Comparison of ENCODE assay signal across 9 cellular contexts in the genomic region with DNA sequence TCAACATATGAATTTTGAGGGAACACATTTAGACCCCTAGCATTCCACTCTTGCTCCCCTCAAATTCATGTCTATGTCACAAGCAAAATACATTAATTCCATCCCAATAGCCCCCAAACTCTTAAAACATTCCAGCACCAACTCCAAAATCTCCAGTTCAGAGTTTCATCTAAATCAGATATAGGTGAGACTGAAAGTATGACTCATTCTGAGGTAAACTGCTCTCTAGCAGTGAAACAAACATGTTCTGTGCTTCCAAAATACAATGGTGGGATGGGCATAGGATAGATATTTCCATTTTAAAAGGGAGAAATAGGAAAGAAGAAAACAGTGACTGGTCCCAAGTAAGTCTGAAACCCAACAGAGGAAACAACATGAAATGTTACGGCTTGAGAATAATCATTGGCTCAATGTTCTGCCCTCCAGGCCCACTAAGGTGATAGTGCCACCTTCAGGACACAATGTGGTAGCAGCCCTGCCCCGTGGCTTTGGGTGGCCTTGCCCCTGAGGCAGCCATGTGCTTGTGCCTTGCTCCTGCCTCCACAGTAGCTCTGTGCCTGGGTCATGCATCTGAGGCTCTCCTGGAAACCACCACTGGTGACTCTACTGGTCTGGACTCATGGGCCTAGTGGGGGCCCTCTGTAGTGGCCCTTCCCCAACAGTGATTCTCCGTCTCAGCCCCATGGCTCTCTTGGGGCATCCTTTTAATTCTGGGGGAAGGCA. TPM values are rescaled to one million over a fixed set of nuclear protein-coding genes. Genes with fewer than 3 reads are reported as not detected.
DNase-seq lines count a peak whose midpoint lies in the region; ATAC-seq, FAIRE-seq and TF ChIP-seq lines count a peak whose summit lies in the region.
"Had no signal": no experiment of that assay in that cellular context is flagged by ENCODE, and none has a peak within 500 bp of the region (broad histone marks: within the 10 kb centered on the region; RNA-seq: fewer than 3 reads in every experiment).

No MANE protein-coding gene starts in this region.

- DNase-seq in stimulated activated CD4-positive, alpha-beta T cell treated with anti-CD3 and anti-CD28 coated beads, Interleukin-12 subunit alpha, Interleukin-12 subunit beta, amount 100 ng/mL, for 48 hours (ENCODE audit: low read depth in 2 of 3, low spot score in 1 of 3), result peak; percentile 15 to 23 (median 18)
- no peak for DNase-seq in stimulated activated CD4-positive, alpha-beta T cell treated with anti-CD3 and anti-CD28 coated beads, Interleukin-12 subunit alpha, Interleukin-12 subunit beta, amount 100 ng/mL, for 4 hours
- DNase-seq in LoVo (ENCODE audit: low spot score) (peak; percentile 1), kidney epithelial cell (ENCODE audit: low read depth) (no peak), RCC 7860 (ENCODE audit: low spot score) (no peak), cerebellum (ENCODE audit: low spot score) (no peak)
- peak in 1 of 2 donors; percentile 58 for DNase-seq in activated naive CD4-positive, alpha-beta T cell treated with anti-CD3 and anti-CD28 coated beads, Interleukin-2, amount 50 U/mL, for 72 hours (ENCODE audit: low spot score in 2 of 2)

- H3K9me3 Mint-ChIP-seq in activated naive CD4-positive, alpha-beta T cell treated with anti-CD3 and anti-CD28 coated beads, Interleukin-2, amount 50 U/mL, for 72 hours, result no peaks in the 10 kb centered on the region
- H3K9me3 Mint-ChIP-seq: brain had no signal

- FAIRE-seq in RCC 7860 (lab: Jason Lieb, UNC), result no peak

- ATAC-seq in activated naive CD4-positive, alpha-beta T cell treated with anti-CD3 and anti-CD28 coated beads, Interleukin-2, amount 50 U/mL, for 72 hours, result peak; percentile 90 to 91
- ATAC-seq in GM19397 (IDR thresholded peaks at IDR 0.05; ENCODE audit: unreplicated experiment), result no peak

- peaks cover 0 to 9% of the 10 kb centered on the region in 2 donors for H3K36me3 Mint-ChIP-seq in activated naive CD4-positive, alpha-beta T cell treated with anti-CD3 and anti-CD28 coated beads, Interleukin-2, amount 50 U/mL, for 72 hours

- no peak overlapping the region for H3K4me3 ChIP-seq in kidney epithelial cell (ENCODE audit: low read depth, low read length)

- H3K27me3 ChIP-seq in kidney epithelial cell (ENCODE audit: control insufficient read depth, insufficient read depth, low read length), result no peaks in the 10 kb centered on the region

- peak overlapping the region; percentile 10 to 11 for H3K27ac Mint-ChIP-seq in activated naive CD4-positive, alpha-beta T cell treated with anti-CD3 and anti-CD28 coated beads, Interleukin-2, amount 50 U/mL, for 72 hours

- H3K36me3 ChIP-seq in kidney epithelial cell (ENCODE audit: control insufficient read depth, insufficient read depth, low read length), result peaks cover 1% of the 10 kb centered on the region

- TF ChIP-seq CTCF in kidney epithelial cell (IDR thresholded peaks at IDR 0.05; ENCODE audit: insufficient read depth, low read length, poor library complexity, severe bottlenecking), result peak; percentile 33

RNA-seq across cellular contexts. Expression of a gene that starts 36.4 kb away (rescaled TPM):
- 10 to 100 TPM; 14.0 to 14.1 TPM for total RNA-seq in activated naive CD4-positive, alpha-beta T cell treated with anti-CD3 and anti-CD28 coated beads, Interleukin-2, amount 50 U/mL, for 72 hours
- total RNA-seq in kidney epithelial cell (8.5 and 14.4 TPM in 2 replicates), cerebellum (11.3 TPM)

RNA-seq across cellular contexts. Expression of a gene that starts 58.3 kb away (rescaled TPM):
- 10 to 100 TPM; 15.0 to 15.3 TPM for total RNA-seq in activated naive CD4-positive, alpha-beta T cell treated with anti-CD3 and anti-CD28 coated beads, Interleukin-2, amount 50 U/mL, for 72 hours
- total RNA-seq in kidney epithelial cell (44.0 and 46.5 TPM in 2 replicates), cerebellum (32.4 TPM)

Comparison
In these comparisons a context has a peak if more than half of its experiments do, and no peak if none do; other contexts are left out.
1. DNase-seq: peak in stimulated activated CD4-positive, alpha-beta T cell treated with anti-CD3 and anti-CD28 coated beads, Interleukin-12 subunit alpha, Interleukin-12 subunit beta, amount 100 ng/mL, for 48 hours (3 of 3) and LoVo (single experiment); none in stimulated activated CD4-positive, alpha-beta T cell treated with anti-CD3 and anti-CD28 coated beads, Interleukin-12 subunit alpha, Interleukin-12 subunit beta, amount 100 ng/mL, for 4 hours (single experiment), kidney epithelial cell (single experiment), RCC 7860 (single experiment) and cerebellum (single experiment).